In genomic region chr6:46013639-46014038, GRCh38 we compare ENCODE assay signal across 13 cellular contexts. TPM values are rescaled to one million over a fixed set of nuclear protein-coding genes. Genes with fewer than 3 reads are reported as not detected.
DNase-seq lines count a peak whose midpoint lies in the region; ATAC-seq, FAIRE-seq and TF ChIP-seq lines count a peak whose summit lies in the region.
"Had no signal": no experiment of that assay in that cellular context is flagged by ENCODE, and none has a peak within 500 bp of the region (broad histone marks: within the 10 kb centered on the region; RNA-seq: fewer than 3 reads in every experiment).

No MANE protein-coding gene starts in this region.

- H3K56ac ChIP-seq in H1 (replicated peaks; ENCODE audit: insufficient read length, low read depth, low read length): no peak overlapping the region

- no peak overlapping the region for H2BK12ac ChIP-seq in H1 (ENCODE audit: low read depth, low read length)

- H2AFZ ChIP-seq in H1 (ENCODE audit: low read length): no peak overlapping the region
- no peak overlapping the region for H2AFZ ChIP-seq in neural progenitor cell (replicated peaks)

- H3K9ac ChIP-seq in HUES6 (ENCODE audit: low read length) (no peak overlapping the region), H1 (replicated peaks in 1 of 4; ENCODE audit: extremely low read depth in 1 of 4, low read depth in 3 of 4, low read length in 3 of 4) (no peak overlapping the region), neural progenitor cell (no peak overlapping the region)

- peak overlapping the region; percentile 91 for H3K27ac Mint-ChIP-seq in CD4-positive, alpha-beta T cell
- H3K27ac Mint-ChIP-seq in neural progenitor cell: no peak overlapping the region
- no peak overlapping the region for H3K27ac Mint-ChIP-seq in MCF 10A (ENCODE audit: low read depth, unreplicated experiment)
- H3K27ac Mint-ChIP-seq: stimulated activated naive B cell treated with anti-CD40 and anti-IgM and Interleukin-4, amounts not matched to agents 10 μg/mL and 1 μg/mL and 100 μg/mL, for 72 hours had no signal

- H2BK15ac ChIP-seq in H1 (ENCODE audit: low read length): no peak overlapping the region

- H2AK5ac ChIP-seq in H1 (ENCODE audit: low read depth, low read length): no peak overlapping the region

- H3K36me3 ChIP-seq in HUES6 (ENCODE audit: control insufficient read depth, insufficient read depth, low read length) (no peaks in the 10 kb centered on the region), H1 (ENCODE audit: control insufficient read depth in 2 of 4, insufficient read depth in 4 of 4, low read length in 3 of 4) (no peaks in the 10 kb centered on the region), neural progenitor cell (no peaks in the 10 kb centered on the region)

- no peak overlapping the region for H2BK20ac ChIP-seq in H1 (ENCODE audit: low read length)

- no peak for TF ChIP-seq EP300 in H1 (IDR thresholded peaks at IDR 0.05; ENCODE audit: borderline replicate concordance in 1 of 2, low read depth in 2 of 2, low read length in 2 of 2)

- peak overlapping the region; percentile 38 to 93; a peak in 3 of 4 replicates for H3K4me2 ChIP-seq in H1 (ENCODE audit: insufficient read depth in 1 of 2, low read depth in 2 of 2, low read length in 2 of 2)
- H3K4me2 ChIP-seq in neural progenitor cell: peak overlapping the region; percentile 96

- peak overlapping the region; percentile 72 for H3K4me3 ChIP-seq in HUES6 (ENCODE audit: low read depth, low read length)
- H3K4me3 ChIP-seq in H1 (ENCODE audit: extremely low read depth in 1 of 4, insufficient read depth in 2 of 4, low read depth in 3 of 4, low read length in 4 of 4): peak overlapping the region in 1 of 4 experiments; percentile 81; a peak in 1 of 8 replicates
- no peak overlapping the region for H3K4me3 ChIP-seq in neural progenitor cell
- H3K4me3 ChIP-seq: SK-N-MC had no signal

- H3K4me1 ChIP-seq in HUES6 (ENCODE audit: control insufficient read depth, insufficient read depth, low read length) (peaks cover 29% of the 10 kb centered on the region), H1 (replicated peaks in 1 of 4; ENCODE audit: control insufficient read depth in 3 of 4, insufficient read depth in 4 of 4, low read length in 3 of 4) (peaks cover 4 to 15% (median 8%) of the 10 kb centered on the region in 4 experiments; a peak in 4 of 7 replicates), neural progenitor cell (peaks cover 9% of the 10 kb centered on the region)

- H3K9me3 ChIP-seq in CD4-positive, alpha-beta T cell (ENCODE audit: control insufficient read depth, low read length): no peaks in the 10 kb centered on the region
- H3K9me3 ChIP-seq in HUES6 (ENCODE audit: control insufficient read depth, insufficient read depth, low read depth, low read length) (peaks cover 8% of the 10 kb centered on the region; the same call in 1 of the 2 replicates), H1 (ENCODE audit: insufficient read depth in 2 of 2, low read depth in 1 of 2, low read length in 1 of 2) (peaks cover 5 to 8% of the 10 kb centered on the region in 2 experiments), neural progenitor cell (ENCODE audit: low read depth) (no peaks in the 10 kb centered on the region)

- TF ChIP-seq CTCF in CD4-positive, alpha-beta T cell (IDR thresholded peaks at IDR 0.05): no peak
- TF ChIP-seq CTCF in H1 (IDR thresholded peaks at IDR 0.05; ENCODE audit: control extremely low read depth in 1 of 3, insufficient read depth in 1 of 3, low read depth in 1 of 3, low read length in 3 of 3) (no peak), neural progenitor cell (IDR thresholded peaks at IDR 0.05) (no peak), MCF 10A (IDR thresholded peaks at IDR 0.05; ENCODE audit: unreplicated experiment) (no peak)

- no peak overlapping the region; the same call in 1 of the 2 replicates for H4K8ac ChIP-seq in H1 (ENCODE audit: extremely low read depth, insufficient read depth, low read length)

- WGBS in H1 (ENCODE audit: extremely low coverage in 1 of 2, insufficient coverage in 1 of 2, insufficient read length in 1 of 2, insufficient replicate concordance in 2 of 2, low coverage in 1 of 2, low lambda C conversion rate in 2 of 2, missing lambda C conversion rate in 1 of 2), 2 experiments: 14% methylated on average over 4 of the region's 4 CpGs; no CpG with 5 or more reads in 1 of the 2 experiments

- H3K4me3 Mint-ChIP-seq in CD4-positive, alpha-beta T cell: peak overlapping the region; percentile 93
- no peak overlapping the region for H3K4me3 Mint-ChIP-seq in neural progenitor cell
- no peak overlapping the region for H3K4me3 Mint-ChIP-seq in MCF 10A (ENCODE audit: unreplicated experiment)

- BruUV-seq in MCF 10A (replicated peaks; lab: Mats Ljungman, UMichigan): no TSS peak

- H3K4ac ChIP-seq in H1 (replicated peaks; ENCODE audit: insufficient read length, low read depth, low read length): no peak overlapping the region

- peak overlapping the region; percentile 78; the same call in 1 of the 2 replicates for H3K18ac ChIP-seq in H1 (ENCODE audit: extremely low read depth, low read length)

- H4K5ac ChIP-seq in H1 (ENCODE audit: insufficient read length, low read depth, low read length): no peak overlapping the region

- POLR2A ChIA-PET in CD4-positive, alpha-beta T cell (lab: Charles Lee): interaction anchor here (1.0 to 1.9 kb wide), 3 partner anchors 9 to 116 kb away, joined by 3 to 7 read pairs (median 4); partner anchors contain the start of gene ENPP4
- POLR2A ChIA-PET in H1 (lab: Charles Lee; ENCODE audit: partially characterized antibody) (interaction anchor here (0.9 kb wide), 1 partner anchor 19 kb away, joined by 3 read pairs; no protein-coding TSS in a partner anchor), MCF 10A (lab: Yijun Ruan, JAX) (no interaction called here)

- H3K27me3 Mint-ChIP-seq in CD4-positive, alpha-beta T cell: peaks cover 18% of the 10 kb centered on the region
- peaks cover 34% of the 10 kb centered on the region for H3K27me3 Mint-ChIP-seq in neural progenitor cell (ENCODE audit: insufficient read depth, low read depth)
- peaks cover 60% of the 10 kb centered on the region for H3K27me3 Mint-ChIP-seq in MCF 10A (ENCODE audit: insufficient read depth, unreplicated experiment)

- FAIRE-seq in H1 (lab: Jason Lieb, UNC): no peak

- no peak overlapping the region for H2BK120ac ChIP-seq in H1 (replicated peaks; ENCODE audit: low read depth, low read length)

- DNase-seq in CD4-positive, alpha-beta T cell: no peak
- DNase-seq in H1 (ENCODE audit: low read depth in 1 of 2, low spot score in 2 of 2) (no peak), neural progenitor cell (ENCODE audit: low spot score) (peak; percentile 7), NCI-H226 (no peak), MCF 10A (ENCODE audit: unreplicated experiment) (no peak), NCI-H446 treated with DMSO at 0.1 percent for 48 hours (lab: John Stamatoyannopoulos, UW) (no peak)
- DNase-seq: stimulated activated naive B cell treated with anti-CD40 and anti-IgM and Interleukin-4, amounts not matched to agents 10 μg/mL and 1 μg/mL and 100 μg/mL, for 72 hours had no signal

- no peak overlapping the region for H3K14ac ChIP-seq in H1 (ENCODE audit: insufficient read length)

- no peak overlapping the region for H2BK5ac ChIP-seq in H1 (ENCODE audit: low read depth, low read length)

- H4K91ac ChIP-seq in H1 (replicated peaks; ENCODE audit: insufficient read length, low read length): no peak overlapping the region

- no peaks in the 10 kb centered on the region for H3K9me3 Mint-ChIP-seq in CD4-positive, alpha-beta T cell
- H3K9me3 Mint-ChIP-seq in neural progenitor cell (peaks cover 3% of the 10 kb centered on the region), MCF 10A (ENCODE audit: unreplicated experiment) (no peaks in the 10 kb centered on the region)

- H3K79me2 ChIP-seq in H1 (ENCODE audit: control insufficient read depth in 1 of 2, insufficient read depth in 2 of 2, low read length in 2 of 2) (no peaks in the 10 kb centered on the region), neural progenitor cell (ENCODE audit: low read depth) (no peaks in the 10 kb centered on the region)

- peaks cover 7% of the 10 kb centered on the region for H3F3A ChIP-seq in neural progenitor cell (ENCODE audit: low read depth)

- no peaks in the 10 kb centered on the region for H3K79me1 ChIP-seq in H1 (ENCODE audit: low read depth, low read length)

- H4K20me1 ChIP-seq in H1 (replicated peaks in 1 of 2; ENCODE audit: control insufficient read depth in 1 of 2, insufficient read depth in 2 of 2, low read length in 2 of 2) (no peaks in the 10 kb centered on the region), neural progenitor cell (ENCODE audit: low read depth) (no peaks in the 10 kb centered on the region)

- H3K4me1 Mint-ChIP-seq in CD4-positive, alpha-beta T cell (ENCODE audit: low read depth): peaks cover 61% of the 10 kb centered on the region
- peaks cover 13% of the 10 kb centered on the region for H3K4me1 Mint-ChIP-seq in neural progenitor cell
- H3K4me1 Mint-ChIP-seq in MCF 10A (ENCODE audit: insufficient read depth, unreplicated experiment): peaks cover 7% of the 10 kb centered on the region

- TF ChIP-seq RAD21 in H1 (IDR thresholded peaks at IDR 0.05 in 1 of 2, conservative IDR thresholded peaks at IDR 0.05 in 1 of 2; ENCODE audit: low read depth in 2 of 2, low read length in 2 of 2): no peak

- H3K23ac ChIP-seq in H1 (ENCODE audit: insufficient read length): no peak overlapping the region

- intact Hi-C loops in CD4-positive, alpha-beta T cell (cut with DNase I, micrococcal nuclease): loop anchor here (5.0 kb wide), 1 partner anchor 81 kb away; no protein-coding TSS in a partner anchor
- intact Hi-C loops in MCF 10A (cut with micrococcal nuclease): no loop called here

- ATAC-seq in CD4-positive, alpha-beta T cell (ENCODE audit: poor library complexity): no peak
- ATAC-seq: HCT116 had no signal

- CTCF ChIA-PET in CD4-positive, alpha-beta T cell (lab: Charles Lee): interaction anchor here (1.4 kb wide), 1 partner anchor 22 kb away, joined by 3 read pairs; no protein-coding TSS in a partner anchor
- CTCF ChIA-PET in H1 (lab: Charles Lee; ENCODE audit: partially characterized antibody): interaction anchor here (1.7 to 5.1 kb wide), 3 partner anchors 23 to 83 kb away, joined by 6 to 18 read pairs (median 9); no protein-coding TSS in a partner anchor
- CTCF ChIA-PET in MCF 10A (lab: Yijun Ruan, JAX): interaction anchor here (0.6 kb wide), 1 partner anchor 11 kb away, joined by 3 read pairs; no protein-coding TSS in a partner anchor

- H3K23me2 ChIP-seq in H1 (ENCODE audit: low read depth, low read length): peaks cover 12% of the 10 kb centered on the region

- TF ChIP-seq POLR2A in H1 (IDR thresholded peaks at IDR 0.05; ENCODE audit: control extremely low read depth in 1 of 2, low read depth in 2 of 2, low read length in 2 of 2): no peak

- no peaks in the 10 kb centered on the region for H3K27me3 ChIP-seq in CD4-positive, alpha-beta T cell (ENCODE audit: control insufficient read depth, insufficient read depth, low read length)
- H3K27me3 ChIP-seq in HUES6 (ENCODE audit: control insufficient read depth, insufficient read depth, low read length) (peaks cover 56% of the 10 kb centered on the region), H1 (replicated peaks in 1 of 4; ENCODE audit: control insufficient read depth in 3 of 4, extremely low read depth in 1 of 4, insufficient read depth in 3 of 4, low read length in 3 of 4) (peaks cover 14 to 31% (median 22%) of the 10 kb centered on the region in 4 experiments), neural progenitor cell (peaks cover 64% of the 10 kb centered on the region)

- H3K36me3 Mint-ChIP-seq in CD4-positive, alpha-beta T cell (ENCODE audit: low read depth): no peaks in the 10 kb centered on the region
- H3K36me3 Mint-ChIP-seq in neural progenitor cell (no peaks in the 10 kb centered on the region), MCF 10A (ENCODE audit: insufficient read depth, unreplicated experiment) (peaks cover 5% of the 10 kb centered on the region)

- peak overlapping the region; percentile 24 for H3K27ac ChIP-seq in CD4-positive, alpha-beta T cell (ENCODE audit: low read depth, low read length)
- H3K27ac ChIP-seq in HUES6 (ENCODE audit: low read depth, low read length): no peak overlapping the region
- H3K27ac ChIP-seq in H1 (ENCODE audit: low read depth, low read length): no peak overlapping the region
- no peak overlapping the region for H3K27ac ChIP-seq in neural progenitor cell
- H3K27ac ChIP-seq: C4-2B, epithelial cell of prostate, SK-N-MC had no signal

RNA-seq across cellular contexts. Expression of gene CLIC5, which starts 2.0 kb away (rescaled TPM):
- total RNA-seq in CD4-positive, alpha-beta T cell: 1 to 10 TPM; 2.5 to 2.8 TPM
- total RNA-seq in H1 (2021; fragmentation: NEBNext Ultra II Directional; extraction: Animal tissue kit (Norgen Biotek cat#: 25700)): 0.15 TPM in 1 of 2 replicates, not detected in the other
- 0.12 and 0.24 TPM in 2 replicates for polyA plus RNA-seq in H1 (2011; rRNA removed)
- 0.13 TPM for polyA plus RNA-seq in H1 (2011; cell fraction: cytosol; rRNA removed)
- polyA plus RNA-seq in H1 (2011; cell fraction: nucleus; rRNA removed): 0.24 TPM
- 0.06 to 0.20 TPM (median 0.14 TPM) in 4 replicates for polyA plus RNA-seq in H1 (2012, experiment 1 of 2)
- polyA plus RNA-seq in H1 (2012, experiment 2 of 2): 0.08 TPM
- 0.06 TPM for polyA plus RNA-seq in H1 (2013, experiment 1 of 2)
- polyA plus RNA-seq in H1 (2013, experiment 2 of 2): 0.04 TPM
- polyA minus RNA-seq in H1 (2011; rRNA and poly(A)+ RNA removed): 0.02 and 0.06 TPM in 2 replicates
- polyA minus RNA-seq in H1 (2011; cell fraction: cytosol; rRNA and poly(A)+ RNA removed): not detected
- polyA minus RNA-seq in H1 (2011; cell fraction: nucleus; rRNA and poly(A)+ RNA removed): 0.40 TPM
- total RNA-seq in neural progenitor cell (ENCODE audit: low replicate concordance) (0.06 TPM in 1 of 2 replicates, not detected in the other), MCF 10A (2022) (not detected in 2 replicates)
- total RNA-seq: G401 had no signal
